ENCODE assay signal across 22 cellular contexts in the genomic region with DNA sequence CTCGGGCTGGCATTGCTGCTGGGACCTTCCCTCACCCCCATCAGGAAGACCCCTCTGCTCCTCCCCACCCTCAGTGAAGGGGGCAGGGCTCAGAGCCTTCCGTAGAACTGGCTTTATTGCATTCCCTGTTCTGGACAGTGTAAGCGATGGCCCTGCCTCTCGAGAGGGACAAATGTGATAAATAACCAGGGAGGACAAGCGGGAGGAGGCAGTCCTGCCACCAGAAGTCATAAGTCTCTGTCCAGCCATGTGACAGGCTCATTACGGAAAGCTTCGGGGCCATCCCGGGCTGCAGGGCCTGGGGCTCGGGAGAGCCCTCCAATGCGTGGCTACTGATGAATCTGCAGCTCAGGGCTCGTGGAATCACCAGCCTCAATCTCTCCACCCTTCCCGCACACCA. TPM values are rescaled to one million over a fixed set of nuclear protein-coding genes. Genes with fewer than 3 reads are reported as not detected.
DNase-seq lines count a peak whose midpoint lies in the region; ATAC-seq and TF ChIP-seq lines count a peak whose summit lies in the region.
"Had no signal": no experiment of that assay in that cellular context is flagged by ENCODE, and none has a peak within 500 bp of the region (broad histone marks: within the 10 kb centered on the region; RNA-seq: fewer than 3 reads in every experiment).

No MANE protein-coding gene starts in this region.

- in situ Hi-C loops in IMR-90 (cut with MboI; ENCODE audit: low sequenced_read_pairs): no loop called here

- CTCF ChIA-PET in IMR-90 (lab: Yijun Ruan, JAX): interaction anchor here (1.1 kb wide), 1 partner anchor 23 kb away, joined by 3 read pairs; no protein-coding TSS in a partner anchor

- H2AK5ac ChIP-seq in IMR-90 (ENCODE audit: low read depth, low read length): no peak overlapping the region

- H3K79me1 ChIP-seq in IMR-90 (ENCODE audit: low read depth in 1 of 2, low read length in 2 of 2): no peaks in the 10 kb centered on the region

- intact Hi-C loops in IMR-90 (cut with micrococcal nuclease): no loop called here

- no peak overlapping the region for H3K18ac ChIP-seq in IMR-90 (ENCODE audit: low read depth, low read length)

- ATAC-seq in IMR-90 (ENCODE audit: low read depth): no peak
- ATAC-seq in GM18502 (IDR thresholded peaks at IDR 0.05; ENCODE audit: poor library complexity, unreplicated experiment): no peak
- ATAC-seq in HG03342 (IDR thresholded peaks at IDR 0.05; ENCODE audit: unreplicated experiment): no peak
- ATAC-seq: CD8-positive, alpha-beta T cell; GM12878 had no signal

- TF ChIP-seq POLR2A in IMR-90 (IDR thresholded peaks at IDR 0.05; ENCODE audit: low read depth, low read length): no peak

- H2BK20ac ChIP-seq in IMR-90 (ENCODE audit: low read depth, low read length): no peak overlapping the region

- no peak overlapping the region for H3K14ac ChIP-seq in IMR-90 (replicated peaks; ENCODE audit: low read depth, low read length)

- H2BK5ac ChIP-seq in IMR-90 (ENCODE audit: low read depth, low read length, poor library complexity, severe bottlenecking): no peak overlapping the region

- dilution Hi-C loops in IMR-90 (cut with HindIII; ENCODE audit: low sequenced_read_pairs, unreplicated experiment): no loop called here

- H3K4me2 ChIP-seq in IMR-90 (ENCODE audit: low read depth, low read length): no peak overlapping the region
- H3K4me2 ChIP-seq: BLaER1 had no signal

- H3K9me1 ChIP-seq in IMR-90 (ENCODE audit: insufficient read depth, low read length): no peaks in the 10 kb centered on the region

- no peak overlapping the region for H3K9ac ChIP-seq in IMR-90 (ENCODE audit: low read depth, low read length)
- H3K9ac ChIP-seq: BLaER1, GM23248 had no signal

- DNase-seq in IMR-90 (no peak), left kidney (ENCODE audit: low read depth, low spot score) (peak; percentile 85), neural crest cell (ENCODE audit: low read depth, low spot score) (no peak), type B pancreatic cell (ENCODE audit: extremely low spot score, unreplicated experiment) (no peak), DMS53 treated with DMSO at 0.1 percent for 48 hours (lab: John Stamatoyannopoulos, UW; ENCODE audit: unreplicated experiment) (no peak)
- DNase-seq: Caco-2; CD4-positive, CD25-positive, alpha-beta regulatory T cell; CD8-positive, alpha-beta T cell; DMS153; DMS79; EL; GDM1; GM23248; H7; HCEC 1CT had no signal

- TF ChIP-seq RAD21 in IMR-90 (IDR thresholded peaks at IDR 0.05; ENCODE audit: low read length): no peak

- H2AFZ ChIP-seq in IMR-90 (replicated peaks; ENCODE audit: low read length, poor library complexity): peak overlapping the region; percentile 2
- H2AFZ ChIP-seq: GM23248 had no signal

- no peak overlapping the region for H4K91ac ChIP-seq in IMR-90 (ENCODE audit: insufficient read depth, low read depth, low read length)

- H3K4me1 ChIP-seq in IMR-90 (ENCODE audit: control insufficient read depth, insufficient read depth, low read length): no peaks in the 10 kb centered on the region
- H3K4me1 ChIP-seq: BLaER1 had no signal

- no peak overlapping the region for H3K27ac ChIP-seq in IMR-90 (ENCODE audit: insufficient read depth, low read length)
- H3K27ac ChIP-seq: 22Rv1, BLaER1, C4-2B, GM23248 had no signal

- H3K56ac ChIP-seq in IMR-90 (ENCODE audit: extremely low read depth, insufficient read depth, low read length): no peak overlapping the region

- 46% methylated on average over 8 of the region's 12 CpGs; no CpG with 5 or more reads in 1 of the 2 experiments for WGBS in IMR-90 (ENCODE audit: extremely low coverage in 2 of 2, insufficient read length in 1 of 2), 2 experiments

- TF ChIP-seq CTCF in IMR-90 (conservative IDR thresholded peaks at IDR 0.05; ENCODE audit: low read depth, low read length): no peak
- no peak for TF ChIP-seq CTCF in neural crest cell (conservative IDR thresholded peaks at IDR 0.05)
- no peak for TF ChIP-seq CTCF in type B pancreatic cell (conservative IDR thresholded peaks at IDR 0.05)

- H3K36me3 ChIP-seq in IMR-90 (ENCODE audit: control insufficient read depth, insufficient read depth, low read length): no peaks in the 10 kb centered on the region
- H3K36me3 ChIP-seq: BLaER1 had no signal

- no peak overlapping the region for H4K5ac ChIP-seq in IMR-90 (ENCODE audit: low read depth, low read length)

- no peak overlapping the region for H3K4me3 ChIP-seq in IMR-90 (ENCODE audit: insufficient read depth, low read depth, low read length)
- H3K4me3 ChIP-seq: BLaER1, GM12878, GM23248 had no signal

- no peaks in the 10 kb centered on the region for H3K9me3 Mint-ChIP-seq in neural crest cell
- H3K9me3 Mint-ChIP-seq in type B pancreatic cell: peaks cover 5% of the 10 kb centered on the region
- H3K9me3 Mint-ChIP-seq: CD4-positive, CD25-positive, alpha-beta regulatory T cell; CD8-positive, alpha-beta T cell had no signal

- H3K4ac ChIP-seq in IMR-90 (ENCODE audit: low read depth, low read length): no peak overlapping the region

- no TSS peak for BruUV-seq in IMR-90 (replicated peaks; lab: Mats Ljungman, UMichigan)

- no peak overlapping the region for H2AK9ac ChIP-seq in IMR-90 (replicated peaks; ENCODE audit: low read depth, low read length, poor library complexity)

- no peak overlapping the region for H4K8ac ChIP-seq in IMR-90 (ENCODE audit: low read depth in 2 of 2, low read length in 2 of 2)

- no peak overlapping the region for H3K23ac ChIP-seq in IMR-90 (ENCODE audit: low read depth, low read length)

- no peaks in the 10 kb centered on the region for H3K36me3 Mint-ChIP-seq in neural crest cell (ENCODE audit: low read depth)
- no peaks in the 10 kb centered on the region for H3K36me3 Mint-ChIP-seq in type B pancreatic cell
- H3K36me3 Mint-ChIP-seq: CD4-positive, CD25-positive, alpha-beta regulatory T cell; CD8-positive, alpha-beta T cell had no signal

- no peaks in the 10 kb centered on the region for H3K9me3 ChIP-seq in IMR-90 (ENCODE audit: control insufficient read depth, insufficient read depth, low read length)
- H3K9me3 ChIP-seq: BLaER1, Caco-2 had no signal

- no peak overlapping the region for H3K4me3 Mint-ChIP-seq in neural crest cell
- H3K4me3 Mint-ChIP-seq in type B pancreatic cell: no peak overlapping the region
- H3K4me3 Mint-ChIP-seq: B cell; CD4-positive, CD25-positive, alpha-beta regulatory T cell; CD8-positive, alpha-beta T cell had no signal

- H3K27me3 ChIP-seq in IMR-90 (ENCODE audit: control insufficient read depth, insufficient read depth, low read length): peaks cover 24% of the 10 kb centered on the region
- H3K27me3 ChIP-seq: BLaER1 had no signal

- no peak overlapping the region for H2BK120ac ChIP-seq in IMR-90 (ENCODE audit: low read depth, low read length)

- POLR2A ChIA-PET in IMR-90 (lab: Charles Lee; ENCODE audit: unreplicated experiment): no interaction called here

- no peaks in the 10 kb centered on the region for H3K4me1 Mint-ChIP-seq in neural crest cell
- H3K4me1 Mint-ChIP-seq in type B pancreatic cell (ENCODE audit: unreplicated experiment): peaks cover 15% of the 10 kb centered on the region
- H3K4me1 Mint-ChIP-seq: B cell; CD4-positive, CD25-positive, alpha-beta regulatory T cell had no signal

- H2BK15ac ChIP-seq in IMR-90 (ENCODE audit: low read depth, low read length): no peak overlapping the region

- H3K27ac Mint-ChIP-seq in neural crest cell (ENCODE audit: unreplicated experiment): peak overlapping the region; percentile 24
- H3K27ac Mint-ChIP-seq in type B pancreatic cell: peak overlapping the region; percentile 42
- H3K27ac Mint-ChIP-seq: B cell; CD4-positive, CD25-positive, alpha-beta regulatory T cell; CD8-positive, alpha-beta T cell had no signal

- H3K27me3 Mint-ChIP-seq in neural crest cell (ENCODE audit: low read depth) (peaks cover 4% of the 10 kb centered on the region), type B pancreatic cell (peaks cover 11% of the 10 kb centered on the region)

- H4K20me1 ChIP-seq in IMR-90 (ENCODE audit: insufficient read depth, low read length): no peaks in the 10 kb centered on the region
- H4K20me1 ChIP-seq: BLaER1 had no signal

TF ChIP-seq in IMR-90, 13 proteins besides CTCF, POLR2A, EP300 and RAD21 (continues in another document):
- TF ChIP-seq, protein P1, sequence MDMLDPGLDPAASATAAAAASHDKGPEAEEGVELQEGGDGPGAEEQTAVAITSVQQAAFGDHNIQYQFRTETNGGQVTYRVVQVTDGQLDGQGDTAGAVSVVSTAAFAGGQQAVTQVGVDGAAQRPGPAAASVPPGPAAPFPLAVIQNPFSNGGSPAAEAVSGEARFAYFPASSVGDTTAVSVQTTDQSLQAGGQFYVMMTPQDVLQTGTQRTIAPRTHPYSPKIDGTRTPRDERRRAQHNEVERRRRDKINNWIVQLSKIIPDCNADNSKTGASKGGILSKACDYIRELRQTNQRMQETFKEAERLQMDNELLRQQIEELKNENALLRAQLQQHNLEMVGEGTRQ (IDR thresholded peaks at IDR 0.05; ENCODE audit: low read depth, low read length): no peak
- TF ChIP-seq MAZ (IDR thresholded peaks at IDR 0.05; ENCODE audit: borderline replicate concordance, low read depth, low read length) (no peak), CHD1 (IDR thresholded peaks at IDR 0.05; ENCODE audit: low read depth, low read length) (no peak), NFE2L2 (IDR thresholded peaks at IDR 0.05; ENCODE audit: low read depth, low read length) (no peak), BHLHE40 (IDR thresholded peaks at IDR 0.05; ENCODE audit: low read depth, low read length) (no peak), SMC3 (IDR thresholded peaks at IDR 0.05; ENCODE audit: low read depth, low read length) (no peak), MAFK (IDR thresholded peaks at IDR 0.05; ENCODE audit: low read depth, low read length) (no peak), RFX5 (IDR thresholded peaks at IDR 0.05; ENCODE audit: low read depth, low read length) (no peak), CEBPB (IDR thresholded peaks at IDR 0.05; ENCODE audit: low read depth, low read length) (no peak), FOS (IDR thresholded peaks at IDR 0.05; ENCODE audit: low read depth, low read length) (no peak)
- TF ChIP-seq, protein P2, sequence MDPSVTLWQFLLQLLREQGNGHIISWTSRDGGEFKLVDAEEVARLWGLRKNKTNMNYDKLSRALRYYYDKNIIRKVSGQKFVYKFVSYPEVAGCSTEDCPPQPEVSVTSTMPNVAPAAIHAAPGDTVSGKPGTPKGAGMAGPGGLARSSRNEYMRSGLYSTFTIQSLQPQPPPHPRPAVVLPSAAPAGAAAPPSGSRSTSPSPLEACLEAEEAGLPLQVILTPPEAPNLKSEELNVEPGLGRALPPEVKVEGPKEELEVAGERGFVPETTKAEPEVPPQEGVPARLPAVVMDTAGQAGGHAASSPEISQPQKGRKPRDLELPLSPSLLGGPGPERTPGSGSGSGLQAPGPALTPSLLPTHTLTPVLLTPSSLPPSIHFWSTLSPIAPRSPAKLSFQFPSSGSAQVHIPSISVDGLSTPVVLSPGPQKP (IDR thresholded peaks at IDR 0.05; ENCODE audit: borderline replicate concordance, low read depth, low read length): no peak

RNA-seq across cellular contexts. Expression of a gene that starts 58.5 kb away (rescaled TPM):
- total RNA-seq in IMR-90 (2012; rRNA removed) (4.3 and 5.0 TPM in 2 replicates), neural crest cell (17.8 and 21.7 TPM in 2 replicates), type B pancreatic cell (ENCODE audit: low replicate concordance) (10.8 and 24.9 TPM in 2 replicates)
- polyA plus RNA-seq in IMR-90 (2012; rRNA removed): 13.4 and 17.2 TPM in 2 replicates
- 8.5 and 11.7 TPM in 2 replicates for polyA plus RNA-seq in IMR-90 (2012; cell fraction: cytosol; rRNA removed)
- polyA plus RNA-seq in IMR-90 (2012; cell fraction: nucleus; rRNA removed; ENCODE audit: low replicate concordance): 23.1 and 50.4 TPM in 2 replicates
